In the genomic region with DNA sequence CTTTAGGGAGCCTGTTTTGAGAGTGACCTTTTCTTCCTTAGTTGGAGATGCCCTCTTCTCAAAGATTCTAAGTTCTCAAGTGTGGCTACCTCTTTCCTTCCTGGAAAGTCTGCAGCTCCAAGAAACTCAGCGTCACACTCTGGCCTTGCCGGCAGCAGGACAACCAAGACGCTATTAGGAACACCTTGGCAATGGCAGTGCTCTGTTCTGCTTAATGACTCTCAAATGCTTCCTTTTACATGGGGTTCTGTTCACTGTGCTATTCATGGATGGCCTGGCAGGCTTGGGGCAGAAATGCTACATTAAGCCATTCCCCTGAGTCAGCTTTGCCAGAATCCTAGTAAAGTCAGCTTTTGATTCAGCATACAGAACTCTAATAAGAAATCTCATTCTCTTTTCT, we compare ENCODE assay signal across 21 cellular contexts. TPM values are rescaled to one million over a fixed set of nuclear protein-coding genes. Genes with fewer than 3 reads are reported as not detected.
DNase-seq lines count a peak whose midpoint lies in the region; FAIRE-seq and TF ChIP-seq lines count a peak whose summit lies in the region.
"Had no signal": no experiment of that assay in that cellular context is flagged by ENCODE, and none has a peak within 500 bp of the region (broad histone marks: within the 10 kb centered on the region; RNA-seq: fewer than 3 reads in every experiment).

No MANE protein-coding gene starts in this region.

- no peaks in the 10 kb centered on the region for H3K9me3 Mint-ChIP-seq in brain
- H3K9me3 Mint-ChIP-seq: CD14-positive monocyte, IgD-negative memory B cell had no signal

- H3K4me3 Mint-ChIP-seq in brain = peak overlapping the region in 1 of 5 experiments; percentile 63
- H3K4me3 Mint-ChIP-seq: B cell, CD14-positive monocyte had no signal

- peak overlapping the region; percentile 12 to 93 (median 91) for H3K27ac Mint-ChIP-seq in brain
- H3K27ac Mint-ChIP-seq: B cell, CD14-positive monocyte, IgD-negative memory B cell had no signal

- no peaks in the 10 kb centered on the region for H3K9me3 ChIP-seq in kidney (ENCODE audit: control insufficient read depth in 1 of 2, low read length in 2 of 2)
- H3K9me3 ChIP-seq: Peyer's patch had no signal

- FAIRE-seq in kidney (lab: Jason Lieb, UNC) (no peak), urothelium cell line (lab: Jason Lieb, UNC) (no peak)
- FAIRE-seq: A204.1, GM19239 had no signal

- TF ChIP-seq CTCF in brain (conservative IDR thresholded peaks at IDR 0.05) (no peak), kidney (IDR thresholded peaks at IDR 0.05; ENCODE audit: borderline replicate concordance, extremely low read depth, insufficient read depth) (no peak)

- no peak overlapping the region for H3K4me3 ChIP-seq in kidney (ENCODE audit: low read length in 2 of 2)
- H3K4me3 ChIP-seq: Peyer's patch had no signal

- H3K36me3 ChIP-seq in kidney (ENCODE audit: control insufficient read depth in 1 of 2, insufficient read depth in 2 of 2, low read length in 2 of 2) = peaks cover 13 to 23% of the 10 kb centered on the region in 2 donors

- H3K9ac ChIP-seq in kidney (ENCODE audit: low read length in 2 of 2) = no peak overlapping the region

- peak; percentile 74 for DNase-seq in Ammon's horn (ENCODE audit: low spot score)
- DNase-seq in kidney = peak; percentile 82
- peak; percentile 60 for DNase-seq in pons (ENCODE audit: low spot score)
- no peak for DNase-seq in NCI-H446 (lab: John Stamatoyannopoulos, UW)
- no peak for DNase-seq in urothelium cell line (ENCODE audit: low spot score)
- DNase-seq in DMS153 (lab: John Stamatoyannopoulos, UW) = no peak
- DNase-seq: DMS79, H7, NCI-H1105, NCI-H146, NCI-H2029, NCI-H2227 treated with DMSO at 0.1 percent for 48 hours, NCI-H510A treated with DMSO at 0.1 percent for 48 hours, NCI-H748 treated with DMSO at 0.1 percent for 48 hours, Peyer's patch had no signal

- H3K36me3 Mint-ChIP-seq in brain = peaks cover 59% of the 10 kb centered on the region

- H3K4me1 Mint-ChIP-seq in brain = peaks cover 17% of the 10 kb centered on the region
- H3K4me1 Mint-ChIP-seq: CD14-positive monocyte, IgD-negative memory B cell had no signal

- peak overlapping the region in 1 of 2 donors; percentile 8 for H3K27ac ChIP-seq in kidney (ENCODE audit: low read depth in 2 of 2, low read length in 2 of 2)
- H3K27ac ChIP-seq: Peyer's patch had no signal

- no peaks in the 10 kb centered on the region for H3K27me3 Mint-ChIP-seq in brain
- H3K27me3 Mint-ChIP-seq: B cell, IgD-negative memory B cell had no signal

- peaks cover 0 to 10% of the 10 kb centered on the region in 2 donors for H3K4me1 ChIP-seq in kidney (ENCODE audit: control insufficient read depth in 1 of 2, insufficient read depth in 1 of 2, low read depth in 1 of 2, low read length in 2 of 2)
- H3K4me1 ChIP-seq: Peyer's patch had no signal

- intact Hi-C loops in kidney (cut with DNase I) = no loop called here

RNA-seq across cellular contexts. Expression of a gene that starts 25.9 kb away (rescaled TPM):
- polyA plus RNA-seq in brain (ENCODE audit: insufficient read depth, low read depth, low replicate concordance) = 1.2 TPM
- 13.1 TPM for total RNA-seq in kidney
- polyA plus RNA-seq in kidney (ENCODE audit: insufficient read depth, low read depth, low replicate concordance) = 29.8 TPM
- polyA plus RNA-seq: CD14-positive monocyte had no signal

RNA-seq across cellular contexts. Expression of a gene that starts 30.7 kb away (rescaled TPM):
- polyA plus RNA-seq in brain (ENCODE audit: insufficient read depth, low read depth, low replicate concordance) (37.4 TPM), kidney (ENCODE audit: insufficient read depth, low read depth, low replicate concordance) (46.0 TPM)
- total RNA-seq in kidney = 38.4 TPM

RNA-seq across cellular contexts. Expression of a gene that starts 41.3 kb away (rescaled TPM):
- polyA plus RNA-seq in brain (ENCODE audit: insufficient read depth, low read depth, low replicate concordance) (0.49 TPM), kidney (ENCODE audit: insufficient read depth, low read depth, low replicate concordance) (0.99 TPM)
- 1.0 TPM for total RNA-seq in kidney
- polyA plus RNA-seq: CD14-positive monocyte, IgD-negative memory B cell had no signal

Comparison
In these comparisons a context has a peak if more than half of its experiments do, and no peak if none do; other contexts are left out.
1. DNase-seq: peak in Ammon's horn (single experiment), kidney (single experiment) and pons (single experiment); none in NCI-H446 (0 of 2), urothelium cell line (single experiment) and DMS153 (single experiment).
2. RNA of a gene that starts 25.9 kb away (polyA plus RNA-seq): 29.8 TPM in kidney (single experiment); 1.2 TPM in brain (single experiment); every median in the first group is over 10 times any median in the second.